Comparison of ENCODE assay signal across 19 cellular contexts in genomic region chr6:3340358-3340798, GRCh38.
DNase-seq lines count a peak whose midpoint lies in the region; ATAC-seq and TF ChIP-seq lines count a peak whose summit lies in the region.
"Had no signal": no experiment of that assay in that cellular context is flagged by ENCODE, and none has a peak within 500 bp of the region (broad histone marks: within the 10 kb centered on the region; RNA-seq: fewer than 3 reads in every experiment).

No MANE protein-coding gene starts in this region.

- peak; percentile 20 to 75 (median 67) for ATAC-seq in right lobe of liver
- no peak for ATAC-seq in GM21360 (IDR thresholded peaks at IDR 0.05; ENCODE audit: unreplicated experiment)
- ATAC-seq in GM19324 (IDR thresholded peaks at IDR 0.05; ENCODE audit: low FRiP score, unreplicated experiment): no peak
- ATAC-seq: activated CD4-positive, CD25-positive, alpha-beta regulatory T cell treated with anti-CD3 and anti-CD28 coated beads, Interleukin-2, amount 50 U/mL, for 24 hours; natural killer cell; T-cell had no signal

- H3K27me3 ChIP-seq in ectodermal cell (ENCODE audit: control insufficient read depth, insufficient read depth, low read length, poor library complexity, severe bottlenecking) (no peaks in the 10 kb centered on the region), right lobe of liver (no peaks in the 10 kb centered on the region), skeletal muscle tissue (ENCODE audit: control insufficient read depth in 3 of 3, insufficient read depth in 3 of 3, low read length in 3 of 3) (no peaks in the 10 kb centered on the region)
- H3K27me3 ChIP-seq: spleen had no signal

- WGBS in ectodermal cell, 2 experiments: 85 to 89% methylated on average over 12 of the region's 12 CpGs
- 45% methylated on average over 9 of the region's 12 CpGs for whole genome bisulfite sequencing in right lobe of liver (ENCODE audit: insufficient coverage, low coverage, low lambda C conversion rate, missing lambda C conversion rate)

- TF ChIP-seq POLR2A in right lobe of liver (IDR thresholded peaks at IDR 0.05): no peak

- TF ChIP-seq CTCF in right lobe of liver (IDR thresholded peaks at IDR 0.05): no peak

- H3K36me3 ChIP-seq in ectodermal cell (ENCODE audit: control insufficient read depth, insufficient read depth, low read length): no peaks in the 10 kb centered on the region
- no peaks in the 10 kb centered on the region for H3K36me3 ChIP-seq in right lobe of liver
- no peaks in the 10 kb centered on the region for H3K36me3 ChIP-seq in skeletal muscle tissue (ENCODE audit: control insufficient read depth in 3 of 3, insufficient read depth in 3 of 3, low read length in 3 of 3)
- H3K36me3 ChIP-seq: spleen, thoracic aorta had no signal

- H3K27ac ChIP-seq in ectodermal cell (ENCODE audit: insufficient read depth, low read depth, low read length, poor library complexity, severe bottlenecking) (peak overlapping the region; percentile 83), right lobe of liver (peak overlapping the region; percentile 7 to 92 (median 60)), skeletal muscle tissue (ENCODE audit: low read depth, low read length) (peak overlapping the region; percentile 81)
- H3K27ac ChIP-seq: spleen, thoracic aorta had no signal

- intact Hi-C loops in right lobe of liver (cut with DNase I): no loop called here

- no peak overlapping the region for H3K4me3 ChIP-seq in ectodermal cell (ENCODE audit: insufficient read depth, low read depth, low read length)
- no peak overlapping the region for H3K4me3 ChIP-seq in right lobe of liver
- peak overlapping the region in 2 of 3 donors; percentile 3 to 14 for H3K4me3 ChIP-seq in skeletal muscle tissue (ENCODE audit: low read length in 3 of 3)
- H3K4me3 ChIP-seq: spleen, thoracic aorta had no signal

- H3K4me1 ChIP-seq in ectodermal cell (ENCODE audit: control insufficient read depth, insufficient read depth, low read length) (peaks cover 65% of the 10 kb centered on the region), right lobe of liver (peaks cover 0 to 71% (median 10%) of the 10 kb centered on the region in 4 donors), skeletal muscle tissue (ENCODE audit: control insufficient read depth in 3 of 3, insufficient read depth in 3 of 3, low read length in 3 of 3) (peaks cover 24 to 44% (median 31%) of the 10 kb centered on the region in 3 donors)

- no peaks in the 10 kb centered on the region for H3K9me3 ChIP-seq in ectodermal cell (ENCODE audit: control insufficient read depth, low read length)
- no peaks in the 10 kb centered on the region for H3K9me3 ChIP-seq in right lobe of liver
- no peaks in the 10 kb centered on the region for H3K9me3 ChIP-seq in skeletal muscle tissue (ENCODE audit: control insufficient read depth in 3 of 3, low read length in 3 of 3)
- H3K9me3 ChIP-seq: spleen, thoracic aorta had no signal

- peak overlapping the region in 2 of 3 donors; percentile 10 to 51 for H3K9ac ChIP-seq in skeletal muscle tissue (ENCODE audit: low read depth in 1 of 3, low read length in 3 of 3)

- DNase-seq in GM04503 (ENCODE audit: low read depth) (peak; percentile 74), right lobe of liver (no peak), NCI-H510A (lab: John Stamatoyannopoulos, UW) (no peak), NCI-H2227 treated with DMSO at 0.1 percent for 48 hours (lab: John Stamatoyannopoulos, UW) (no peak)
- DNase-seq: activated naive CD8-positive, alpha-beta T cell treated with anti-CD3 and anti-CD28 coated beads for 36 hours; AML-193; DMS53; islet precursor cell; natural killer cell; NCI-H146; NCI-H526 treated with DMSO at 0.1 percent for 48 hours; spleen; T-cell had no signal

Comparison
In these comparisons a context has a peak if more than half of its experiments do, and no peak if none do; other contexts are left out.
1. H3K4me3 ChIP-seq: peak in skeletal muscle tissue (2 of 3); none in ectodermal cell (single experiment) and right lobe of liver (0 of 3).
2. ATAC-seq: peak in right lobe of liver (4 of 4); none in GM21360 (single experiment) and GM19324 (single experiment).
3. Peak in every context shown above with its lines, with median percentiles within 50 percentile points of each other: H3K27ac ChIP-seq.